Comparison of ENCODE assay signal across 1 cellular context in genomic region chr20:32474967-32475819, GRCh38.
TF ChIP-seq lines count a peak whose summit lies in the region.

No MANE protein-coding gene starts in this region.

TF ChIP-seq in HepG2, 621 proteins besides CTCF, POLR2A, EP300 and RAD21 (continued from another document and continues in another):
- TF ChIP-seq ZNF318 (CRISPR knock-in tag; IDR thresholded peaks at IDR 0.05) (peak; percentile 22; the same call in 1 of the 2 replicates), CBX1 (IDR thresholded peaks at IDR 0.05; ENCODE audit: low read depth) (no peak), MNT (IDR thresholded peaks at IDR 0.05) (no peak), ZNF878 (CRISPR knock-in tag; IDR thresholded peaks at IDR 0.05) (peak; percentile 46; the same call in 1 of the 2 replicates), MXD4 (CRISPR knock-in tag; IDR thresholded peaks at IDR 0.05) (peak; percentile 63), ZNF180 (CRISPR knock-in tag; IDR thresholded peaks at IDR 0.05; ENCODE audit: borderline replicate concordance, low read depth) (0 out of 2 replicates have a peak, but pooled peaks have one; percentile 79), NCOA2 (CRISPR knock-in tag; IDR thresholded peaks at IDR 0.05) (peak; percentile 74), ARNTL (CRISPR knock-in tag; IDR thresholded peaks at IDR 0.05) (peak; percentile 57; the same call in 1 of the 2 replicates), NCOA1 (CRISPR knock-in tag; IDR thresholded peaks at IDR 0.05) (peak; percentile 97), ISL2 (CRISPR knock-in tag; IDR thresholded peaks at IDR 0.05) (peak; percentile 68), ONECUT2 (CRISPR knock-in tag; IDR thresholded peaks at IDR 0.05) (no peak), SMAD1 (CRISPR knock-in tag; IDR thresholded peaks at IDR 0.05; ENCODE audit: borderline replicate concordance, low read depth) (peak; percentile 60; the same call in 1 of the 2 replicates), ZNF430 (CRISPR knock-in tag; IDR thresholded peaks at IDR 0.05) (peak; percentile 97; the same call in 1 of the 2 replicates), ZNF501 (CRISPR knock-in tag; IDR thresholded peaks at IDR 0.05) (peak; percentile 89), FOXP4 (CRISPR knock-in tag; IDR thresholded peaks at IDR 0.05) (peak; percentile 69), NR2F6 (IDR thresholded peaks at IDR 0.05) (peak; percentile 35; the same call in 1 of the 2 replicates), NR2F6 (CRISPR knock-in tag; IDR thresholded peaks at IDR 0.05) (no peak; the same call in 1 of the 2 replicates), ZSCAN22 (CRISPR knock-in tag; IDR thresholded peaks at IDR 0.05) (peak; percentile 71; the same call in 1 of the 2 replicates), LBX2 (CRISPR knock-in tag; IDR thresholded peaks at IDR 0.05; ENCODE audit: borderline replicate concordance) (peak; percentile 69; the same call in 1 of the 2 replicates), SKI (IDR thresholded peaks at IDR 0.05; ENCODE audit: partially characterized antibody) (no peak), THAP11 (CRISPR knock-in tag; IDR thresholded peaks at IDR 0.05) (peak; percentile 44; the same call in 1 of the 2 replicates), ZNF619 (CRISPR knock-in tag; IDR thresholded peaks at IDR 0.05) (0 out of 2 replicates have a peak, but pooled peaks have one; percentile 47), NKX3-1 (CRISPR knock-in tag; IDR thresholded peaks at IDR 0.05) (peak; percentile 74; the same call in 1 of the 2 replicates), PBX3 (CRISPR knock-in tag; IDR thresholded peaks at IDR 0.05; ENCODE audit: borderline replicate concordance) (peak; percentile 70; the same call in 1 of the 2 replicates), ZNF512B (CRISPR knock-in tag; IDR thresholded peaks at IDR 0.05; ENCODE audit: borderline replicate concordance) (peak; percentile 9; the same call in 1 of the 2 replicates), ZNF768 (CRISPR knock-in tag; IDR thresholded peaks at IDR 0.05) (peak; percentile 71), SIX1 (CRISPR knock-in tag; IDR thresholded peaks at IDR 0.05; ENCODE audit: borderline replicate concordance) (peak; percentile 45; the same call in 1 of the 2 replicates), HMGXB3 (CRISPR knock-in tag; IDR thresholded peaks at IDR 0.05; ENCODE audit: borderline replicate concordance) (peak; percentile 44), ZMAT5 (CRISPR knock-in tag; IDR thresholded peaks at IDR 0.05; ENCODE audit: borderline replicate concordance, low read depth) (no peak), SP2 (CRISPR knock-in tag; IDR thresholded peaks at IDR 0.05) (0 out of 2 replicates have a peak, but pooled peaks have one; percentile 38), THAP8 (CRISPR knock-in tag; IDR thresholded peaks at IDR 0.05; ENCODE audit: borderline replicate concordance) (peak; percentile 91; the same call in 1 of the 2 replicates)
